ENCODE assay signal across 10 cellular contexts in genomic region chr1:34165422-34165921, GRCh38. TPM values are rescaled to one million over a fixed set of nuclear protein-coding genes. Genes with fewer than 3 reads are reported as not detected.
DNase-seq lines count a peak whose midpoint lies in the region; ATAC-seq and TF ChIP-seq lines count a peak whose summit lies in the region.
"Had no signal": no experiment of that assay in that cellular context is flagged by ENCODE, and none has a peak within 500 bp of the region (broad histone marks: within the 10 kb centered on the region; RNA-seq: fewer than 3 reads in every experiment).

No MANE protein-coding gene starts in this region.

- POLR2A ChIA-PET in activated CD8-positive, alpha-beta T cell treated with anti-CD3 and anti-CD28 coated beads, Interleukin-2, amount 10 ng/mL, durations not matched to agents 7 days and 5 days (lab: Charles Lee): no interaction called here

- H3K4me1 ChIP-seq in sigmoid colon: peaks cover 0 to 46% (median 44%) of the 10 kb centered on the region in 4 donors

- no peak for TF ChIP-seq EP300 in sigmoid colon (IDR thresholded peaks at IDR 0.05)

- H3K36me3 ChIP-seq in sigmoid colon: no peaks in the 10 kb centered on the region

- intact Hi-C loops in sigmoid colon (cut with DNase I): no loop called here

- peak; percentile 13 for DNase-seq in Daoy (ENCODE audit: low read depth)
- peak; percentile 34 to 47 for DNase-seq in NCI-H526 (lab: John Stamatoyannopoulos, UW)
- DNase-seq in globus pallidus (ENCODE audit: low spot score): peak; percentile 34
- DNase-seq in sigmoid colon: no peak
- no peak for DNase-seq in SKM-1 treated with dmso at 0.1 percent for 144 hours (lab: John Stamatoyannopoulos, UW; ENCODE audit: unreplicated experiment)
- DNase-seq in activated CD8-positive, alpha-beta T cell treated with anti-CD3 and anti-CD28 coated beads, Interleukin-2, amount 10 ng/mL, durations not matched to agents 7 days and 5 days: no peak
- no peak for DNase-seq in activated CD8-positive, alpha-beta memory T cell treated with anti-CD3 and anti-CD28 coated beads, Interleukin-2, amount 50 U/mL, for 4 hours

- CTCF ChIA-PET in activated CD8-positive, alpha-beta T cell treated with anti-CD3 and anti-CD28 coated beads, Interleukin-2, amount 10 ng/mL, durations not matched to agents 7 days and 5 days (lab: Charles Lee): no interaction called here

- ATAC-seq in activated CD8-positive, alpha-beta T cell treated with anti-CD3 and anti-CD28 coated beads, Interleukin-2, amount 10 ng/mL, durations not matched to agents 7 days and 5 days: no peak
- no peak for ATAC-seq in GM18498 (IDR thresholded peaks at IDR 0.05; ENCODE audit: unreplicated experiment)
- ATAC-seq: esophagus mucosa had no signal

- no peak overlapping the region for H3K27ac ChIP-seq in sigmoid colon

- H3K27me3 ChIP-seq in sigmoid colon: peaks cover 24 to 85% (median 64%) of the 10 kb centered on the region in 3 donors

- H3K27ac Mint-ChIP-seq in activated CD8-positive, alpha-beta T cell treated with anti-CD3 and anti-CD28 coated beads, Interleukin-2, amount 10 ng/mL, durations not matched to agents 7 days and 5 days: no peak overlapping the region
- H3K27ac Mint-ChIP-seq: stimulated activated naive CD8-positive, alpha-beta T cell treated with anti-CD3 and anti-CD28 coated beads, Interleukin-15, Interleukin-2, amounts not matched to agents 100 ng/mL and 50 ng/mL, for 24 hours had no signal

- 6 to 9% methylated on average over 13 of the region's 13 CpGs for WGBS in sigmoid colon, 2 donors

- H3K9me3 Mint-ChIP-seq in activated CD8-positive, alpha-beta T cell treated with anti-CD3 and anti-CD28 coated beads, Interleukin-2, amount 10 ng/mL, durations not matched to agents 7 days and 5 days (ENCODE audit: insufficient read depth): no peaks in the 10 kb centered on the region
- H3K9me3 Mint-ChIP-seq: stimulated activated naive CD8-positive, alpha-beta T cell treated with anti-CD3 and anti-CD28 coated beads, Interleukin-15, Interleukin-2, amounts not matched to agents 100 ng/mL and 50 ng/mL, for 24 hours had no signal

- H3K4me1 Mint-ChIP-seq in activated CD8-positive, alpha-beta T cell treated with anti-CD3 and anti-CD28 coated beads, Interleukin-2, amount 10 ng/mL, durations not matched to agents 7 days and 5 days (ENCODE audit: low read depth): peaks cover 12% of the 10 kb centered on the region

- TF ChIP-seq CTCF in sigmoid colon (IDR thresholded peaks at IDR 0.05): no peak

- peaks cover 63% of the 10 kb centered on the region for H3K27me3 Mint-ChIP-seq in activated CD8-positive, alpha-beta T cell treated with anti-CD3 and anti-CD28 coated beads, Interleukin-2, amount 10 ng/mL, durations not matched to agents 7 days and 5 days (ENCODE audit: low read depth)

- H3K4me3 ChIP-seq in sigmoid colon: peak overlapping the region in 3 of 4 donors; percentile 39 to 50 (median 49)

- H3K36me3 Mint-ChIP-seq in activated CD8-positive, alpha-beta T cell treated with anti-CD3 and anti-CD28 coated beads, Interleukin-2, amount 10 ng/mL, durations not matched to agents 7 days and 5 days (ENCODE audit: low read depth): peaks cover 2% of the 10 kb centered on the region

- no peak for TF ChIP-seq POLR2A in sigmoid colon (IDR thresholded peaks at IDR 0.05)

- no peak overlapping the region for H3K4me3 Mint-ChIP-seq in activated CD8-positive, alpha-beta T cell treated with anti-CD3 and anti-CD28 coated beads, Interleukin-2, amount 10 ng/mL, durations not matched to agents 7 days and 5 days
- H3K4me3 Mint-ChIP-seq: stimulated activated naive CD8-positive, alpha-beta T cell treated with anti-CD3 and anti-CD28 coated beads, Interleukin-15, Interleukin-2, amounts not matched to agents 100 ng/mL and 50 ng/mL, for 24 hours had no signal

- H3K9me3 ChIP-seq in sigmoid colon: no peaks in the 10 kb centered on the region

RNA-seq across cellular contexts. Expression of gene CSMD2, which starts 0.4 kb away (rescaled TPM):
- 3.8 and 5.0 TPM in 2 replicates for total RNA-seq in Daoy (2014; rRNA removed; shearing (Covaris generic))
- total RNA-seq in sigmoid colon: under 1 TPM; under 0.01 to 0.83 (median 0.22) TPM
- polyA plus RNA-seq in sigmoid colon: under 1 TPM; under 0.01 to 0.25 (median under 0.01) TPM
- total RNA-seq in activated CD8-positive, alpha-beta T cell treated with anti-CD3 and anti-CD28 coated beads, Interleukin-2, amount 10 ng/mL, durations not matched to agents 7 days and 5 days: not detected

RNA-seq across cellular contexts. Expression of gene C1orf94, which starts 11.2 kb away (rescaled TPM):
- total RNA-seq in Daoy (2014; rRNA removed; shearing (Covaris generic)): 0.06 TPM in 1 of 2 replicates, not detected in the other
- not detected for total RNA-seq in sigmoid colon
- not detected for polyA plus RNA-seq in sigmoid colon
- total RNA-seq in activated CD8-positive, alpha-beta T cell treated with anti-CD3 and anti-CD28 coated beads, Interleukin-2, amount 10 ng/mL, durations not matched to agents 7 days and 5 days: not detected
- total RNA-seq: esophagus mucosa had no signal

Comparison
In these comparisons a context has a peak if more than half of its experiments do, and no peak if none do; other contexts are left out.
1. DNase-seq: peak in Daoy (single experiment), NCI-H526 (2 of 2) and globus pallidus (single experiment); none in sigmoid colon (single experiment), SKM-1 treated with dmso at 0.1 percent for 144 hours (single experiment), activated CD8-positive, alpha-beta T cell treated with anti-CD3 and anti-CD28 coated beads, Interleukin-2, amount 10 ng/mL, durations not matched to agents 7 days and 5 days (single experiment) and activated CD8-positive, alpha-beta memory T cell treated with anti-CD3 and anti-CD28 coated beads, Interleukin-2, amount 50 U/mL, for 4 hours (single experiment).